8 cellular contexts compared by ENCODE assay signal in the genomic region with DNA sequence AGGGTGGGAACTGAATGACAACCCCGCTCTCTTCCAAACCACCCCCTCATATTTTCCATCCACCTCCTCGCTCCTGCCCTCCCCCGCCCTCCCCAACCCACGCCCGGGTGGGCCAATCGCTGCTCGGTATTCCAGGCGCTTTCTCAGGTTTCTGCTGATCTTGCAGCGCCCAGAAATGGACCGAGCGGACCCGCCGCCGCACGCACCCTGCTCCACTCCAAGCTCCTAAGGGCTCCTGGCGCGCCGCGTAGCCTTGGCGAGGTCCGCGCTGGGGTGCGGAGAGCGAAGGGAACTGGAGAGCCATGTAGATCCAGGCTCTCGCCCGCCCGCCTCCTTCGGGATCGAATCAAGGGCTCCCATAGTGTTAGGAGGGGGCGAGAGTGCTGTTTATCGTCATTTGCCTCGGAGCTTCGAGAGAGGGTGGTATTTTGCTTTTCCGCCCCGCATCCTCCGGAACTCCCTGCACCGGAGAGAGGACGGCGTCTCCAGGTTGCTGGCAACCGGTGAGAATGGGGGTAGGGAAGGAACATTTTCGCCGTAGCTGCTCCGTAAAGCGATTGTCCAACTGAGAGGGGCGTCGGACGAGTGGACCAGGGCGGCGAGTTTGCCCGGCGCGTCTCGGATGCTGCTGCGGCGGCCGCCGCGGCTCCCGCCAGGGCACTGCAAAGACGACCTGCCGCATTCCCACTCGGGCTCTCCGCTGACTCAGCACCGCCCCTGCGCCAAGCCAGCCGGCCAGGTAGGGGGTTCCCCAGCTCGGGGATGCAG. TPM values are rescaled to one million over a fixed set of nuclear protein-coding genes. Genes with fewer than 3 reads are reported as not detected.
DNase-seq lines count a peak whose midpoint lies in the region; ATAC-seq, FAIRE-seq and TF ChIP-seq lines count a peak whose summit lies in the region.

A gene (plus strand): TSS at position 172 of the 768 bp plus-strand sequence. CDS start 1,474 bp downstream, outside the sequence.

- no peak for TF ChIP-seq POLR2A in H54 (IDR thresholded peaks at IDR 0.05; ENCODE audit: low read depth, low read length)

- H3K9me3 ChIP-seq in pancreas, result no peaks in the 10 kb centered on the region

- no peak for TF ChIP-seq CTCF in activated B cell treated with CpG ODN at 0.5 μM for 24 hours (IDR thresholded peaks at IDR 0.05)
- TF ChIP-seq CTCF in foreskin keratinocyte (conservative IDR thresholded peaks at IDR 0.05), result no peak
- TF ChIP-seq CTCF in pancreas (IDR thresholded peaks at IDR 0.05), result no peak

- no peak within 1 kb of the TSS for H3K27ac ChIP-seq in foreskin keratinocyte
- no peak within 1 kb of the TSS for H3K27ac ChIP-seq in pancreas

- H3K4me1 Mint-ChIP-seq in activated B cell treated with CpG ODN at 0.5 μM for 24 hours, result peaks cover 25% of the 10 kb centered on the region

- H3K27ac Mint-ChIP-seq in activated B cell treated with CpG ODN at 0.5 μM for 24 hours, result peak within 1 kb of the TSS; percentile 19

- peak within 1 kb of the TSS; percentile 91 for H3K4me3 Mint-ChIP-seq in activated B cell treated with CpG ODN at 0.5 μM for 24 hours

- no peaks in the 10 kb centered on the region for H3K36me3 Mint-ChIP-seq in activated B cell treated with CpG ODN at 0.5 μM for 24 hours (ENCODE audit: low read depth)

- CTCF ChIA-PET in activated B cell treated with CpG ODN at 0.5 μM for 24 hours (lab: Charles Lee), result interaction anchor here (0.8 kb wide), 1 partner anchor 54 kb away, joined by 3 read pairs; no protein-coding TSS in a partner anchor

- POLR2A ChIA-PET in activated B cell treated with CpG ODN at 0.5 μM for 24 hours (lab: Charles Lee), result no interaction called here

- no peaks in the 10 kb centered on the region for H3K36me3 ChIP-seq in pancreas

- FAIRE-seq in pancreas (lab: Jason Lieb, UNC) (no peak), H54 (lab: Jason Lieb, UNC) (no peak)

- H3K27me3 ChIP-seq in foreskin keratinocyte (peaks cover 91% of the 10 kb centered on the region), pancreas (peaks cover 0 to 29% (median 7%) of the 10 kb centered on the region in 4 donors)

- WGBS in pancreas, 2 donors, result 1% methylated on average over 67 of the region's 67 CpGs

- H3K4me1 ChIP-seq in foreskin keratinocyte, result no peaks in the 10 kb centered on the region
- H3K4me1 ChIP-seq in pancreas, result peaks cover 0 to 14% (median 6%) of the 10 kb centered on the region in 3 donors

- peak; percentile 83 for DNase-seq in NCI-H748 (lab: John Stamatoyannopoulos, UW; ENCODE audit: unreplicated experiment)
- no peak for DNase-seq in NCI-H748 treated with DMSO at 0.1 percent for 48 hours (lab: John Stamatoyannopoulos, UW)
- DNase-seq in activated B cell treated with CpG ODN at 0.5 μM for 24 hours, result peak; percentile 18
- peak in 1 of 2 donors; percentile 3 for DNase-seq in foreskin keratinocyte
- DNase-seq in pancreas, result peak in 2 of 6 donors; percentile 66 to 68
- no peak for DNase-seq in H54 (ENCODE audit: insufficient read length, low spot score)

- H3K4me3 ChIP-seq in pancreas, result peak within 1 kb of the TSS in 3 of 4 donors; percentile 3 to 43 (median 31)

- intact Hi-C loops in activated B cell treated with CpG ODN at 0.5 μM for 24 hours (cut with micrococcal nuclease) (loop anchor here (2.0 kb wide), 1 partner anchor 53 kb away; no protein-coding TSS in a partner anchor), pancreas (cut with DNase I) (no loop called here)

- H3K27me3 Mint-ChIP-seq in activated B cell treated with CpG ODN at 0.5 μM for 24 hours, result peaks cover 43% of the 10 kb centered on the region

- H3K9me3 Mint-ChIP-seq in activated B cell treated with CpG ODN at 0.5 μM for 24 hours, result no peaks in the 10 kb centered on the region

- ATAC-seq in activated B cell treated with CpG ODN at 0.5 μM for 24 hours (ENCODE audit: low read depth) (peak; percentile 25), foreskin keratinocyte (peak; percentile 55), pancreas (peak; percentile 17 to 70 (median 62)), HG03571 (IDR thresholded peaks at IDR 0.05; ENCODE audit: unreplicated experiment) (no peak), GM18907 (IDR thresholded peaks at IDR 0.05; ENCODE audit: unreplicated experiment) (no peak)

RNA-seq across cellular contexts. Expression of the gene that starts here (rescaled TPM):
- total RNA-seq in activated B cell treated with CpG ODN at 0.5 μM for 24 hours, result 0.04 TPM in 1 of 2 replicates, not detected in the other
- not detected in 2 replicates for total RNA-seq in foreskin keratinocyte
- not detected in 2 replicates for polyA plus RNA-seq in foreskin keratinocyte
- total RNA-seq in pancreas, result not detected
- under 1 TPM in 1 of 2 donors, not detected in 1; 0.19 TPM for polyA plus RNA-seq in pancreas

Comparison
In these comparisons a context has a peak if more than half of its experiments do, and no peak if none do; other contexts are left out.
1. Peak in DNase-seq and ATAC-seq in activated B cell treated with CpG ODN at 0.5 μM for 24 hours; RNA of the gene not detected or under 1 TPM.
2. Peak in ATAC-seq in foreskin keratinocyte; RNA of the gene not detected or under 1 TPM.
3. Peak in ATAC-seq and H3K4me3 ChIP-seq in pancreas; RNA of the gene not detected or under 1 TPM.